Comparison of ENCODE assay signal across 23 cellular contexts in genomic region chr1:22752339-22752738, GRCh38. TPM values are rescaled to one million over a fixed set of nuclear protein-coding genes. Genes with fewer than 3 reads are reported as not detected.
"Had no signal": no experiment of that assay in that cellular context is flagged by ENCODE, and none has a peak within 500 bp of the region (broad histone marks: within the 10 kb centered on the region; RNA-seq: fewer than 3 reads in every experiment).

No MANE protein-coding gene starts in this region.

- H3K27ac ChIP-seq: neural progenitor cell, ovary, psoas muscle, right lobe of liver, sigmoid colon, stomach, thoracic aorta, tibial nerve, vagina had no signal

- ATAC-seq: naive thymus-derived CD4-positive, alpha-beta T cell; natural killer cell; psoas muscle; right cardiac atrium; right lobe of liver; stimulated activated effector memory CD8-positive, alpha-beta T cell treated with anti-CD3 and anti-CD28 coated beads, Interleukin-12 subunit alpha, Interleukin-12 subunit beta, amount 100 ng/mL, for 72 hours; stimulated activated naive B cell treated with anti-CD40 and anti-IgM and Interleukin-4, amounts not matched to agents 10 μg/mL and 1 μg/mL and 100 μg/mL, for 72 hours had no signal

- DNase-seq: naive thymus-derived CD4-positive, alpha-beta T cell; natural killer cell; occipital lobe; ovary; psoas muscle; right cardiac atrium; right lobe of liver; sigmoid colon; small intestine; stimulated activated CD4-positive, alpha-beta T cell treated with anti-CD3 and anti-CD28 coated beads, Interleukin-15, amount 100 ng/mL, for 24 hours; stimulated activated CD4-positive, alpha-beta T cell treated with anti-CD3 and anti-CD28 coated beads, Interleukin-4, amount 100 ng/mL, for 24 hours; stimulated activated naive B cell treated with anti-CD40 and anti-IgM and Interleukin-4, amounts not matched to agents 10 μg/mL and 1 μg/mL and 100 μg/mL, for 72 hours; stimulated activated naive CD4-positive, alpha-beta T cell treated with Interleukin-2 at 50 U/mL for 16 hours; stomach; thyroid gland; trophoblast cell; upper lobe of left lung had no signal

- H3K27me3 ChIP-seq: neural progenitor cell, ovary, right lobe of liver, sigmoid colon, thyroid gland, tibial nerve, upper lobe of left lung, vagina had no signal

- FAIRE-seq: small intestine, urothelium cell line had no signal

- H3K36me3 ChIP-seq: neural progenitor cell, ovary, right lobe of liver, sigmoid colon, stomach, thoracic aorta, thyroid gland, tibial nerve, upper lobe of left lung, vagina had no signal

- H3K4me1 ChIP-seq: psoas muscle had no signal

- H3K4me3 ChIP-seq: neural progenitor cell, ovary, psoas muscle, right lobe of liver, sigmoid colon, stomach, thoracic aorta, thyroid gland, tibial nerve, upper lobe of left lung, vagina had no signal

- H3K9me3 ChIP-seq: ovary, psoas muscle, right lobe of liver, sigmoid colon, stomach, thoracic aorta, thyroid gland, tibial nerve, upper lobe of left lung, vagina had no signal

RNA-seq across cellular contexts. Expression of gene EPHB2, which starts 41.7 kb away (rescaled TPM):
- polyA plus RNA-seq: naive thymus-derived CD4-positive, alpha-beta T cell had no signal
